ENCODE assay signal across 8 cellular contexts in the genomic region with DNA sequence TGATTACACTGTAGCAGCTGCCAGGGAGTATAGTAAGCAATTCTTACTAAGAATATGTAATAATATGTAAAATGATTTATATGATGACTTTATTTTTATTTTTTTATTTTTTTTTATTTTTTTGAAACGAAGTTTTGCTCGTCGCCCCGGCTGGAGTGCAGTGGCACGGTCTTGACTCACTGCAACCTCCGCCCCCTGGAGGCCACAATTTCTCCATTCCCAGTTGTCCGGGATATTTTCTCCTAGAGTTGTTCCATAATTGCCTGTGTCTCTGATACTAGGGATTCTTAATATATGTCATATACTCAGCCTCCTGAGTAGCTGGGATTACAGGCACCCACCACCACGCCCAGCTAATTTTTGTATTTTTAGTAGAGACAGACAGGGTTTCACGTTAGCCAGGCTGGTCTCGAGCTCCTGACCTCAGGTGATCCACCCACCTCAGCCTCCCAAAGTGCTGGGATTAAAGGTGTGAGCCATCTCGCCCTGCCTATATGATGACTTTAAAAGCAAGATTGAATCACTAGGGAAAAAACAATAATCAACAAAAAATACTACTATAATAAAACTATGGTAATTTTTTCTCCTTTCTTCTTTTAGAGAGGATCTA. TPM values are rescaled to one million over a fixed set of nuclear protein-coding genes. Genes with fewer than 3 reads are reported as not detected.
DNase-seq lines count a peak whose midpoint lies in the region; ATAC-seq and TF ChIP-seq lines count a peak whose summit lies in the region.

No MANE protein-coding gene starts in this region.

- H3K27me3 ChIP-seq in BE2C (no peaks in the 10 kb centered on the region), HCT116 (ENCODE audit: insufficient read depth, low read length) (no peaks in the 10 kb centered on the region)
- no peaks in the 10 kb centered on the region for H3K27me3 ChIP-seq in naive thymus-derived CD4-positive, alpha-beta T cell (ENCODE audit: control insufficient read depth in 2 of 2, insufficient read depth in 2 of 2, low read length in 2 of 2)

- BruUV-seq in HCT116 (replicated peaks; lab: Mats Ljungman, UMichigan): no TSS peak

- peak; percentile 73 for DNase-seq in BE2C
- peak; percentile 44 for DNase-seq in HCT116 (ENCODE audit: low read depth, low spot score)
- peak; percentile 17 for DNase-seq in UCSD-AML1 (lab: John Stamatoyannopoulos, UW; ENCODE audit: unreplicated experiment)
- peak; percentile 74 for DNase-seq in glutamatergic neuron
- DNase-seq in renal cortical epithelial cell (ENCODE audit: low read depth): peak; percentile 36
- no peak for DNase-seq in naive thymus-derived CD4-positive, alpha-beta T cell
- DNase-seq in NCI-H2171 (lab: John Stamatoyannopoulos, UW): no peak
- no peak for DNase-seq in activated T-helper 1 cell treated with anti-CD3 and anti-CD28 coated beads, Interleukin-12 subunit alpha, Interleukin-12 subunit beta, Interleukin-2, Interleukin-4 antibody, amounts not matched to agents 30 ng/mL and 10 ng/mL and 1 ng/mL, durations not matched to agents 14 hours and 24 hours and 36 hours (ENCODE audit: low spot score)

- H3K9ac ChIP-seq in HCT116 (ENCODE audit: low read length): no peak overlapping the region

- no peak overlapping the region for H3K4me3 Mint-ChIP-seq in glutamatergic neuron (ENCODE audit: unreplicated experiment)
- H3K4me3 Mint-ChIP-seq in naive thymus-derived CD4-positive, alpha-beta T cell: peak overlapping the region in 1 of 10 donors; percentile 29
- H3K4me3 Mint-ChIP-seq in activated T-helper 1 cell treated with anti-CD3 and anti-CD28 coated beads, Interleukin-12 subunit alpha, Interleukin-12 subunit beta, Interleukin-2, Interleukin-4 antibody, amounts not matched to agents 30 ng/mL and 10 ng/mL and 1 ng/mL, durations not matched to agents 14 hours and 24 hours and 36 hours: no peak overlapping the region

- H3K4me3 ChIP-seq in BE2C (ENCODE audit: low read depth, low read length) (no peak overlapping the region), HCT116 (replicated peaks in 1 of 2; ENCODE audit: low read depth in 1 of 2, low read length in 2 of 2) (no peak overlapping the region)
- H3K4me3 ChIP-seq in naive thymus-derived CD4-positive, alpha-beta T cell (ENCODE audit: low read length): no peak overlapping the region

- RAD21 ChIA-PET in HCT116 (lab: Charles Lee; ENCODE audit: low non-redundant PET in 1 of 2, low total read pairs in 2 of 2, uncharacterized antibody in 2 of 2, unreplicated experiment in 2 of 2): no interaction called here

- ATAC-seq in HCT116: peak; percentile 99
- ATAC-seq in naive thymus-derived CD4-positive, alpha-beta T cell: no peak

- no peaks in the 10 kb centered on the region for H3K27me3 Mint-ChIP-seq in glutamatergic neuron (ENCODE audit: unreplicated experiment)
- H3K27me3 Mint-ChIP-seq in naive thymus-derived CD4-positive, alpha-beta T cell: peaks cover 0 to 16% (median 4%) of the 10 kb centered on the region in 5 donors
- H3K27me3 Mint-ChIP-seq in activated T-helper 1 cell treated with anti-CD3 and anti-CD28 coated beads, Interleukin-12 subunit alpha, Interleukin-12 subunit beta, Interleukin-2, Interleukin-4 antibody, amounts not matched to agents 30 ng/mL and 10 ng/mL and 1 ng/mL, durations not matched to agents 14 hours and 24 hours and 36 hours (ENCODE audit: insufficient read depth): peaks cover 11% of the 10 kb centered on the region

- TF ChIP-seq CTCF in BE2C (IDR thresholded peaks at IDR 0.05; ENCODE audit: low read depth, low read length): peak; percentile 79
- TF ChIP-seq CTCF in HCT116 (IDR thresholded peaks at IDR 0.05 in 2 of 3, conservative IDR thresholded peaks at IDR 0.05 in 1 of 3; ENCODE audit: borderline replicate concordance in 1 of 3, insufficient read depth in 1 of 3, low read depth in 2 of 3, low read length in 2 of 3): peak; percentile 50 to 81 (median 56); a peak in 5 of 6 replicates
- TF ChIP-seq CTCF in glutamatergic neuron (IDR thresholded peaks at IDR 0.05; ENCODE audit: partially characterized antibody, unreplicated experiment): peak; percentile 86

- no peaks in the 10 kb centered on the region for H3K36me3 Mint-ChIP-seq in glutamatergic neuron (ENCODE audit: unreplicated experiment)
- H3K36me3 Mint-ChIP-seq in naive thymus-derived CD4-positive, alpha-beta T cell: no peaks in the 10 kb centered on the region
- no peaks in the 10 kb centered on the region for H3K36me3 Mint-ChIP-seq in activated T-helper 1 cell treated with anti-CD3 and anti-CD28 coated beads, Interleukin-12 subunit alpha, Interleukin-12 subunit beta, Interleukin-2, Interleukin-4 antibody, amounts not matched to agents 30 ng/mL and 10 ng/mL and 1 ng/mL, durations not matched to agents 14 hours and 24 hours and 36 hours (ENCODE audit: low read depth)

- POLR2A ChIA-PET in HCT116 (lab: Charles Lee): no interaction called here
- POLR2A ChIA-PET in naive thymus-derived CD4-positive, alpha-beta T cell (lab: Charles Lee): interaction anchor here (1.0 to 1.4 kb wide), 2 partner anchors 9 to 12 kb away, joined by 3 to 4 read pairs; a partner anchor contains a TSS

- peak; percentile 48 for TF ChIP-seq RAD21 in HCT116 (IDR thresholded peaks at IDR 0.05; ENCODE audit: low read depth)

- CTCF ChIA-PET in HCT116 (lab: Charles Lee): interaction anchor here (1.0 to 2.0 kb wide), 3 partner anchors 9 to 17 kb away, joined by 3 to 6 read pairs (median 3); a partner anchor contains a TSS
- CTCF ChIA-PET in naive thymus-derived CD4-positive, alpha-beta T cell (lab: Charles Lee): interaction anchor here (0.7 to 1.2 kb wide), 3 partner anchors 11 to 90 kb away, joined by 3 to 5 read pairs (median 3); a partner anchor contains a TSS

- no peak for TF ChIP-seq POLR2A in HCT116 (IDR thresholded peaks at IDR 0.05; ENCODE audit: borderline replicate concordance, extremely low read depth, insufficient read depth, insufficient read length)

- H3K36me3 ChIP-seq in BE2C (no peaks in the 10 kb centered on the region), HCT116 (ENCODE audit: control insufficient read depth in 1 of 2, insufficient read depth in 2 of 2, low read length in 2 of 2) (no peaks in the 10 kb centered on the region)
- no peaks in the 10 kb centered on the region for H3K36me3 ChIP-seq in naive thymus-derived CD4-positive, alpha-beta T cell (ENCODE audit: control insufficient read depth in 2 of 3, insufficient read depth in 3 of 3, low read length in 3 of 3)

- H3K9me2 ChIP-seq in HCT116 (ENCODE audit: insufficient read depth): no peaks in the 10 kb centered on the region

- no peaks in the 10 kb centered on the region for H3K4me1 Mint-ChIP-seq in glutamatergic neuron (ENCODE audit: low read depth, unreplicated experiment)
- H3K4me1 Mint-ChIP-seq in naive thymus-derived CD4-positive, alpha-beta T cell: peaks cover 5 to 19% (median 12%) of the 10 kb centered on the region in 7 donors
- peaks cover 12% of the 10 kb centered on the region for H3K4me1 Mint-ChIP-seq in activated T-helper 1 cell treated with anti-CD3 and anti-CD28 coated beads, Interleukin-12 subunit alpha, Interleukin-12 subunit beta, Interleukin-2, Interleukin-4 antibody, amounts not matched to agents 30 ng/mL and 10 ng/mL and 1 ng/mL, durations not matched to agents 14 hours and 24 hours and 36 hours (ENCODE audit: low read depth)

- no peaks in the 10 kb centered on the region for H3K9me3 Mint-ChIP-seq in glutamatergic neuron (ENCODE audit: unreplicated experiment)
- no peaks in the 10 kb centered on the region for H3K9me3 Mint-ChIP-seq in naive thymus-derived CD4-positive, alpha-beta T cell
- H3K9me3 Mint-ChIP-seq in activated T-helper 1 cell treated with anti-CD3 and anti-CD28 coated beads, Interleukin-12 subunit alpha, Interleukin-12 subunit beta, Interleukin-2, Interleukin-4 antibody, amounts not matched to agents 30 ng/mL and 10 ng/mL and 1 ng/mL, durations not matched to agents 14 hours and 24 hours and 36 hours: no peaks in the 10 kb centered on the region

- no peak overlapping the region for H3K27ac ChIP-seq in HCT116 (ENCODE audit: low read depth, low read length)
- H3K27ac ChIP-seq in naive thymus-derived CD4-positive, alpha-beta T cell (ENCODE audit: low read depth, low read length): no peak overlapping the region

- peak overlapping the region; percentile 92 for H2AFZ ChIP-seq in HCT116 (ENCODE audit: low read depth, low read length, poor library complexity, severe bottlenecking)

- H3K4me2 ChIP-seq in HCT116 (ENCODE audit: low read length): peak overlapping the region; percentile 40

- H3K9me3 ChIP-seq in BE2C (no peaks in the 10 kb centered on the region), HCT116 (ENCODE audit: control insufficient read depth in 1 of 2, insufficient read depth in 1 of 2, low read depth in 1 of 2, low read length in 2 of 2) (no peaks in the 10 kb centered on the region)
- H3K9me3 ChIP-seq in naive thymus-derived CD4-positive, alpha-beta T cell (ENCODE audit: control insufficient read depth in 2 of 3, low read length in 3 of 3): no peaks in the 10 kb centered on the region

- H3K4me1 ChIP-seq in BE2C (no peaks in the 10 kb centered on the region), HCT116 (ENCODE audit: control insufficient read depth in 1 of 2, insufficient read depth in 2 of 2, low read length in 2 of 2) (0 out of 4 replicates have a peak, but pooled peaks cover 0 to 3% of the 10 kb centered on the region in 2 experiments)
- H3K4me1 ChIP-seq in naive thymus-derived CD4-positive, alpha-beta T cell (ENCODE audit: control insufficient read depth in 2 of 2, insufficient read depth in 2 of 2, low read length in 2 of 2): peaks cover 0 to 6% of the 10 kb centered on the region in 2 donors

- H4K20me1 ChIP-seq in HCT116 (ENCODE audit: insufficient read depth): no peaks in the 10 kb centered on the region

- H3K27ac Mint-ChIP-seq in glutamatergic neuron (ENCODE audit: unreplicated experiment): no peak overlapping the region
- no peak overlapping the region for H3K27ac Mint-ChIP-seq in naive thymus-derived CD4-positive, alpha-beta T cell
- H3K27ac Mint-ChIP-seq in activated T-helper 1 cell treated with anti-CD3 and anti-CD28 coated beads, Interleukin-12 subunit alpha, Interleukin-12 subunit beta, Interleukin-2, Interleukin-4 antibody, amounts not matched to agents 30 ng/mL and 10 ng/mL and 1 ng/mL, durations not matched to agents 14 hours and 24 hours and 36 hours: no peak overlapping the region

- intact Hi-C loops in HCT116 (cut with micrococcal nuclease): no loop called here
- intact Hi-C loops in naive thymus-derived CD4-positive, alpha-beta T cell (cut with micrococcal nuclease): loop anchor here in 1 of 2 donors (1.0 kb wide), 1 partner anchor 12 kb away; a partner anchor contains a TSS
- intact Hi-C loops in activated T-helper 1 cell treated with anti-CD3 and anti-CD28 coated beads, Interleukin-12 subunit alpha, Interleukin-12 subunit beta, Interleukin-2, Interleukin-4 antibody, amounts not matched to agents 30 ng/mL and 10 ng/mL and 1 ng/mL, durations not matched to agents 14 hours and 24 hours and 36 hours (cut with micrococcal nuclease): no loop called here

- no peaks in the 10 kb centered on the region for H3K79me2 ChIP-seq in HCT116 (ENCODE audit: insufficient read depth, low read length)

RNA-seq across cellular contexts. Expression of a gene that starts 12.2 kb away (rescaled TPM):
- 3.2 TPM for polyA plus RNA-seq in BE2C (2012; ENCODE audit: insufficient read depth, insufficient read length, low read depth)
- total RNA-seq in HCT116 (2021; ENCODE audit: unreplicated experiment): 6.5 TPM
- polyA plus RNA-seq in HCT116 (2012): 2.1 and 2.5 TPM in 2 replicates
- 77.9 TPM for total RNA-seq in glutamatergic neuron (ENCODE audit: unreplicated experiment)
- total RNA-seq in renal cortical epithelial cell: 33.3 and 51.6 TPM in 2 replicates
- total RNA-seq in naive thymus-derived CD4-positive, alpha-beta T cell: 10 to 100 TPM; 44.9 to 71.5 (median 59.2) TPM
- polyA plus RNA-seq in naive thymus-derived CD4-positive, alpha-beta T cell: 10 to 100 TPM; 11.3 to 15.5 TPM
- total RNA-seq in activated T-helper 1 cell treated with anti-CD3 and anti-CD28 coated beads, Interleukin-12 subunit alpha, Interleukin-12 subunit beta, Interleukin-2, Interleukin-4 antibody, amounts not matched to agents 30 ng/mL and 10 ng/mL and 1 ng/mL, durations not matched to agents 14 hours and 24 hours and 36 hours: 33.0 and 34.2 TPM in 2 replicates

Comparison
In these comparisons a context has a peak if more than half of its experiments do, and no peak if none do; other contexts are left out.
1. DNase-seq: peak in BE2C (single experiment), HCT116 (single experiment), UCSD-AML1 (single experiment), glutamatergic neuron (single experiment) and renal cortical epithelial cell (single experiment); none in naive thymus-derived CD4-positive, alpha-beta T cell (0 of 9), NCI-H2171 (single experiment) and activated T-helper 1 cell treated with anti-CD3 and anti-CD28 coated beads, Interleukin-12 subunit alpha, Interleukin-12 subunit beta, Interleukin-2, Interleukin-4 antibody, amounts not matched to agents 30 ng/mL and 10 ng/mL and 1 ng/mL, durations not matched to agents 14 hours and 24 hours and 36 hours (single experiment).
2. Peak in every context shown above with its lines, with median percentiles within 50 percentile points of each other: CTCF ChIP-seq.